ENCODE assay signal across 8 cellular contexts in genomic region chr14:76386922-76387782, GRCh38. TPM values are rescaled to one million over a fixed set of nuclear protein-coding genes. Genes with fewer than 3 reads are reported as not detected.
DNase-seq lines count a peak whose midpoint lies in the region; ATAC-seq, FAIRE-seq and TF ChIP-seq lines count a peak whose summit lies in the region.

No MANE protein-coding gene starts in this region.

- ATAC-seq in left lung (peak; percentile 99), HG03280 (IDR thresholded peaks at IDR 0.05; ENCODE audit: unreplicated experiment) (no peak)

- CTCF ChIA-PET in HEK293T (lab: Yijun Ruan, JAX), result interaction anchor here (0.6 to 2.7 kb wide), 17 partner anchors 9 to 336 kb away, joined by 3 to 18 read pairs (median 4); partner anchors contain the start of gene ESRRB

- H3K36me3 ChIP-seq in left lung, result no peaks in the 10 kb centered on the region

- FAIRE-seq in D721Med (lab: Jason Lieb, UNC), result no peak

- H3K4me3 ChIP-seq in choroid plexus epithelial cell (ENCODE audit: low read depth, low read length), result no peak overlapping the region
- H3K4me3 ChIP-seq in left lung, result no peak overlapping the region

- intact Hi-C loops in left lung (cut with DNase I), result no loop called here

- no peaks in the 10 kb centered on the region for H3K9me3 ChIP-seq in left lung

- H3K27me3 ChIP-seq in left lung, result peaks cover 10 to 71% of the 10 kb centered on the region in 2 donors

- peak; percentile 93 for TF ChIP-seq CTCF in D721Med (IDR thresholded peaks at IDR 0.05; ENCODE audit: insufficient read depth, missing control alignments)
- peak; percentile 99 for TF ChIP-seq CTCF in choroid plexus epithelial cell (conservative IDR thresholded peaks at IDR 0.05; ENCODE audit: low read depth, low read length)
- peak; percentile 93 to 97 for TF ChIP-seq CTCF in left lung (IDR thresholded peaks at IDR 0.05)

- no peak overlapping the region for H3K27ac ChIP-seq in left lung

- peak; percentile 84 for DNase-seq in D721Med (ENCODE audit: insufficient read length, low spot score)
- DNase-seq in HEK293T (ENCODE audit: extremely low spot score), result peak; percentile 85
- DNase-seq in NCI-H2196 (lab: John Stamatoyannopoulos, UW; ENCODE audit: unreplicated experiment), result peak; percentile 77
- peak; percentile 73 for DNase-seq in activated CD4-positive, CD25-positive, alpha-beta regulatory T cell treated with anti-CD3 and anti-CD28 coated beads, Interleukin-2, amount 50 U/mL, for 72 hours
- peak; percentile 76 for DNase-seq in choroid plexus epithelial cell (ENCODE audit: low read depth)
- peak in 1 of 2 donors; percentile 51 for DNase-seq in left lung
- DNase-seq in stimulated activated CD4-positive, alpha-beta T cell treated with anti-CD3 and anti-CD28 coated beads, Interleukin-4, amount 100 ng/mL, for 4 hours, result peak; percentile 17 to 50

- H3K4me1 ChIP-seq in left lung, result no peaks in the 10 kb centered on the region

- POLR2A ChIA-PET in HEK293T (lab: Yijun Ruan, JAX), result no interaction called here

TF ChIP-seq in HEK293T, 16 proteins besides CTCF, POLR2A, EP300 and RAD21:
- no peak for TF ChIP-seq FOXM1 (IDR thresholded peaks at IDR 0.05; ENCODE audit: borderline replicate concordance)
- TF ChIP-seq SP1 (IDR thresholded peaks at IDR 0.05), result no peak
- TF ChIP-seq ARNT (IDR thresholded peaks at IDR 0.05), result no peak
- no peak for TF ChIP-seq SUZ12 (IDR thresholded peaks at IDR 0.05)
- TF ChIP-seq BHLHE40 (IDR thresholded peaks at IDR 0.05; ENCODE audit: borderline replicate concordance), result no peak
- no peak for TF ChIP-seq ZNF384 (IDR thresholded peaks at IDR 0.05)
- TF ChIP-seq FOXK2 (IDR thresholded peaks at IDR 0.05), result no peak
- TF ChIP-seq NFRKB (IDR thresholded peaks at IDR 0.05), result no peak
- no peak for TF ChIP-seq FOXA1 (IDR thresholded peaks at IDR 0.05)
- TF ChIP-seq LEF1 (IDR thresholded peaks at IDR 0.05; ENCODE audit: borderline replicate concordance), result no peak
- TF ChIP-seq PKNOX1 (IDR thresholded peaks at IDR 0.05), result no peak
- TF ChIP-seq L3MBTL2 (conservative IDR thresholded peaks at IDR 0.05), result no peak
- no peak for TF ChIP-seq HDGF (IDR thresholded peaks at IDR 0.05; ENCODE audit: borderline replicate concordance)
- TF ChIP-seq ELF4 (IDR thresholded peaks at IDR 0.05), result no peak
- TF ChIP-seq CTBP1 (IDR thresholded peaks at IDR 0.05; ENCODE audit: borderline replicate concordance), result no peak
- TF ChIP-seq TARDBP (IDR thresholded peaks at IDR 0.05), result no peak

RNA-seq across cellular contexts. Expression of gene ESRRB, which starts 11.2 kb away (rescaled TPM):
- total RNA-seq in left lung, result under 1 TPM; 0.15 to 0.18 TPM
